ENCODE assay signal across 17 cellular contexts in the genomic region with DNA sequence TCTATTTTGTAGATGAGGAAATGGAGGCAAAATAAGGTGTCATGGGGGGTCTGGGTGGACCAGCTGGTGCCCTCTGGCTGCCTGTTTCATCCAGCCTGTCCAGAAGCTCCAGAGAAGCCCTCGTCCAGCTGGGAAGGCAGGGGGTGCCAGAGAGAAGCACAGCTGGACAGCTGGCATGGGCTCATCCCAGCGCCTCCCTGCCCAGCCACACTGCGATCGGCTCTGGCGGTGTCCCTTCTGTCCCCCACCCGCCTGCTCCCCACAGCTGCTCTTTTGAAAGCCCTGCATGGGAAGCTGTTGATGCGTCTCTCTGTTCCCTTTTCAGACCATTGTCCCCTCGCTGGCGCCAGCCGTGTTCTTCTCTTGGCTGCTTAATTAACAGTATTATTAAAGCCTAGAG.
A peak's percentile ranks its signal among the peaks of the same experiment; 100 is the strongest.
DNase-seq lines count a peak whose midpoint lies in the region; ATAC-seq and TF ChIP-seq lines count a peak whose summit lies in the region.
"Had no signal": no experiment of that assay in that cellular context is flagged by ENCODE, and none has a peak within 500 bp of the region (broad histone marks: within the 10 kb centered on the region; RNA-seq: fewer than 3 reads in every experiment).

No MANE protein-coding gene starts in this region.

- H3K9ac ChIP-seq in BLaER1 treated with 17β-estradiol and CSF1 and Interleukin-3, amounts not matched to agents 10 nM and 100 nM = peak overlapping the region in 4 of 11 experiments; percentile 23 to 51 (median 42); a peak in 5 of 22 replicates

- peaks cover 0 to 11% (median 0%) of the 10 kb centered on the region in 11 experiments; a peak in 4 of 22 replicates for H3K9me3 ChIP-seq in BLaER1 treated with 17β-estradiol and CSF1 and Interleukin-3, amounts not matched to agents 10 nM and 100 nM (replicated peaks in 1 of 11)
- no peaks in the 10 kb centered on the region for H3K9me3 ChIP-seq in ectodermal cell (ENCODE audit: control insufficient read depth, low read length)
- H3K9me3 ChIP-seq: SJCRH30 had no signal

- H3K4me1 Mint-ChIP-seq in endothelial cell (ENCODE audit: unreplicated experiment) = peaks cover 10% of the 10 kb centered on the region
- H3K4me1 Mint-ChIP-seq: activated T-helper 17 cell treated with anti-CD3 and anti-CD28 coated beads, Interleukin-2, amount 50 U/mL, for 72 hours had no signal

- H3K9me3 Mint-ChIP-seq in endothelial cell (ENCODE audit: unreplicated experiment) = no peaks in the 10 kb centered on the region

- peaks cover 4% of the 10 kb centered on the region for H3K36me3 Mint-ChIP-seq in endothelial cell (ENCODE audit: low read depth, unreplicated experiment)

- no peaks in the 10 kb centered on the region for H3K27me3 ChIP-seq in BLaER1 treated with 17β-estradiol and CSF1 and Interleukin-3, amounts not matched to agents 10 nM and 100 nM
- no peaks in the 10 kb centered on the region for H3K27me3 ChIP-seq in ectodermal cell (ENCODE audit: control insufficient read depth, insufficient read depth, low read length, poor library complexity, severe bottlenecking)
- H3K27me3 ChIP-seq: SJCRH30 had no signal

- peak; percentile 86 for DNase-seq in NCI-H1105 treated with DMSO at 0.1 percent for 48 hours (lab: John Stamatoyannopoulos, UW)
- peak in 54 of 56 donors; percentile 13 to 94 (median 73) for DNase-seq in nucleus accumbens (lab: John Stamatoyannopoulos, UW)
- DNase-seq in SHP77 (lab: John Stamatoyannopoulos, UW) = no peak
- no peak for DNase-seq in endothelial cell (ENCODE audit: low spot score)
- DNase-seq in COLO829 (ENCODE audit: low spot score) = no peak
- DNase-seq: activated CD4-positive, CD25-positive, alpha-beta regulatory T cell treated with anti-CD3 and anti-CD28 coated beads, Interleukin-2, amount 50 U/mL, for 72 hours; Calu3; cortex of kidney; naive thymus-derived CD4-positive, alpha-beta T cell; NCI-H345; SJCRH30; stimulated activated naive CD8-positive, alpha-beta T cell treated with anti-CD3 and anti-CD28 coated beads, Interleukin-15, Interleukin-2, amounts not matched to agents 100 U/mL and 50 U/mL, for 24 hours had no signal

- no peaks in the 10 kb centered on the region for H4K20me1 ChIP-seq in BLaER1 treated with 17β-estradiol and CSF1 and Interleukin-3, amounts not matched to agents 10 nM and 100 nM

- no peak overlapping the region for H3K27ac Mint-ChIP-seq in endothelial cell (ENCODE audit: unreplicated experiment)
- H3K27ac Mint-ChIP-seq: activated T-helper 17 cell treated with anti-CD3 and anti-CD28 coated beads, Interleukin-2, amount 50 U/mL, for 72 hours; IgD-negative memory B cell; naive thymus-derived CD4-positive, alpha-beta T cell had no signal

- no peak overlapping the region for H3K4me3 Mint-ChIP-seq in endothelial cell (ENCODE audit: unreplicated experiment)
- H3K4me3 Mint-ChIP-seq: activated T-helper 17 cell treated with anti-CD3 and anti-CD28 coated beads, Interleukin-2, amount 50 U/mL, for 72 hours; IgD-negative memory B cell; naive thymus-derived CD4-positive, alpha-beta T cell had no signal

- 24 to 27% methylated on average over 10 of the region's 10 CpGs for WGBS in ectodermal cell, 2 experiments

- TF ChIP-seq CTCF in endothelial cell (IDR thresholded peaks at IDR 0.05; ENCODE audit: unreplicated experiment) = no peak

- no peak overlapping the region for H3K4me3 ChIP-seq in BLaER1 treated with 17β-estradiol and CSF1 and Interleukin-3, amounts not matched to agents 10 nM and 100 nM
- no peak overlapping the region for H3K4me3 ChIP-seq in ectodermal cell (ENCODE audit: insufficient read depth, low read depth, low read length)
- H3K4me3 ChIP-seq: SJCRH30 had no signal

- peak overlapping the region in 7 of 11 experiments; percentile 19 to 86 (median 58); a peak in 12 of 22 replicates for H3K27ac ChIP-seq in BLaER1 treated with 17β-estradiol and CSF1 and Interleukin-3, amounts not matched to agents 10 nM and 100 nM
- H3K27ac ChIP-seq in ectodermal cell (ENCODE audit: insufficient read depth, low read depth, low read length, poor library complexity, severe bottlenecking) = peak overlapping the region; percentile 36
- H3K27ac ChIP-seq: SJCRH30 had no signal

- ATAC-seq in HG02852 (IDR thresholded peaks at IDR 0.05; ENCODE audit: unreplicated experiment) = no peak
- ATAC-seq: activated T-helper 17 cell treated with anti-CD3 and anti-CD28 coated beads, Interleukin-2, amount 50 U/mL, for 72 hours; naive thymus-derived CD4-positive, alpha-beta T cell; stimulated activated naive CD8-positive, alpha-beta T cell treated with anti-CD3 and anti-CD28 coated beads, Interleukin-15, Interleukin-2, amounts not matched to agents 100 U/mL and 50 U/mL, for 24 hours had no signal

- H3K27me3 Mint-ChIP-seq in endothelial cell (ENCODE audit: unreplicated experiment) = peaks cover 4% of the 10 kb centered on the region

- H3K36me3 ChIP-seq in BLaER1 treated with 17β-estradiol and CSF1 and Interleukin-3, amounts not matched to agents 10 nM and 100 nM = no peaks in the 10 kb centered on the region
- no peaks in the 10 kb centered on the region for H3K36me3 ChIP-seq in ectodermal cell (ENCODE audit: control insufficient read depth, insufficient read depth, low read length)
- H3K36me3 ChIP-seq: SJCRH30 had no signal

- H3K4me2 ChIP-seq in BLaER1 treated with 17β-estradiol and CSF1 and Interleukin-3, amounts not matched to agents 10 nM and 100 nM = peak overlapping the region; percentile 37 to 83 (median 52); a peak in 20 of 22 replicates

- H3K4me1 ChIP-seq in BLaER1 treated with 17β-estradiol and CSF1 and Interleukin-3, amounts not matched to agents 10 nM and 100 nM = peaks cover 57 to 82% (median 67%) of the 10 kb centered on the region in 10 experiments
- H3K4me1 ChIP-seq in ectodermal cell (ENCODE audit: control insufficient read depth, insufficient read depth, low read length) = peaks cover 30% of the 10 kb centered on the region

Comparison
In these comparisons a context has a peak if more than half of its experiments do, and no peak if none do; other contexts are left out.
1. DNase-seq: peak in NCI-H1105 treated with DMSO at 0.1 percent for 48 hours (single experiment) and nucleus accumbens (54 of 56); none in SHP77 (0 of 2), endothelial cell (single experiment) and COLO829 (single experiment).